ENCODE assay signal across 11 cellular contexts in the genomic region with DNA sequence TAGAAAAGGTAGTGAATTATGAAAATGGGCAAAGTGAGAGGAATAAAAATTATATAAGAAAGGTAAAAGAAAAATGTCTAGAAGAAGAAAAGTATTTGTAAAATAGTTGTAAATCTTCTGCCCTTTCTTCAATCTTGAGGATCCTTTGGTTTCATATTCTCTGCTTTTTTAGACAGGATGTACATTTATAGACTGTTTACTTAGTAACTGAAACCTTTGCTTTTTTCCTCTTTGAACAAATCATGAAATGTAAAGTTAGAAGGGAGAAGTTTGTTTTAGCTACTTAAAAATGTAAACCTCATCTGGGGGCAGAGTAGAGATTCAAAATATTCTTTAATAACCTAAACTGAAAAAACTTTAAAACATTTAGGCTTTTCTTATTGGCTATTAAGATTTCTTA.
DNase-seq lines count a peak whose midpoint lies in the region; ATAC-seq and FAIRE-seq lines count a peak whose summit lies in the region.
"Had no signal": no experiment of that assay in that cellular context is flagged by ENCODE, and none has a peak within 500 bp of the region (broad histone marks: within the 10 kb centered on the region; RNA-seq: fewer than 3 reads in every experiment).

No MANE protein-coding gene starts in this region.

- H3K9me3 ChIP-seq in small intestine (ENCODE audit: control insufficient read depth, low read depth) = no peaks in the 10 kb centered on the region

- intact Hi-C loops in activated CD4-positive, alpha-beta T cell treated with anti-CD3 and anti-CD28 coated beads for 36 hours (cut with DNase I, micrococcal nuclease) = loop anchor here (10.0 kb wide), 2 partner anchors 408 to 588 kb away; a partner anchor contains a TSS

- peak overlapping the region; percentile 91 for H3K27ac Mint-ChIP-seq in activated CD4-positive, alpha-beta T cell treated with anti-CD3 and anti-CD28 coated beads for 36 hours
- peak overlapping the region; percentile 91 for H3K27ac Mint-ChIP-seq in activated naive CD8-positive, alpha-beta T cell

- CTCF ChIA-PET in activated CD4-positive, alpha-beta T cell treated with anti-CD3 and anti-CD28 coated beads for 36 hours (lab: Charles Lee) = interaction anchor here (0.6 to 1.5 kb wide), 3 partner anchors 13 to 162 kb away, joined by 3 read pairs; no protein-coding TSS in a partner anchor

- H3K4me1 ChIP-seq in small intestine (ENCODE audit: control insufficient read depth in 2 of 2, insufficient read depth in 1 of 2, low read depth in 1 of 2, low read length in 1 of 2) = no peaks in the 10 kb centered on the region

- no peaks in the 10 kb centered on the region for H3K36me3 Mint-ChIP-seq in activated CD4-positive, alpha-beta T cell treated with anti-CD3 and anti-CD28 coated beads for 36 hours (ENCODE audit: low read depth)
- H3K36me3 Mint-ChIP-seq in activated naive CD8-positive, alpha-beta T cell = no peaks in the 10 kb centered on the region

- H3K9me3 Mint-ChIP-seq in activated CD4-positive, alpha-beta T cell treated with anti-CD3 and anti-CD28 coated beads for 36 hours (ENCODE audit: low read depth) = no peaks in the 10 kb centered on the region
- H3K9me3 Mint-ChIP-seq in activated naive CD8-positive, alpha-beta T cell (ENCODE audit: low read depth) = no peaks in the 10 kb centered on the region

- H3K4me1 Mint-ChIP-seq in activated CD4-positive, alpha-beta T cell treated with anti-CD3 and anti-CD28 coated beads for 36 hours = peaks cover 66% of the 10 kb centered on the region
- H3K4me1 Mint-ChIP-seq in activated naive CD8-positive, alpha-beta T cell (ENCODE audit: low read depth) = peaks cover 76% of the 10 kb centered on the region

- no peaks in the 10 kb centered on the region for H3K36me3 ChIP-seq in small intestine (ENCODE audit: control insufficient read depth in 2 of 2, insufficient read depth in 2 of 2, low read length in 2 of 2)

- FAIRE-seq in small intestine (lab: Jason Lieb, UNC) = peak; percentile 23

- H3K4me3 Mint-ChIP-seq in activated CD4-positive, alpha-beta T cell treated with anti-CD3 and anti-CD28 coated beads for 36 hours = peak overlapping the region; percentile 60
- H3K4me3 Mint-ChIP-seq in activated naive CD8-positive, alpha-beta T cell = peak overlapping the region; percentile 56

- POLR2A ChIA-PET in activated CD4-positive, alpha-beta T cell treated with anti-CD3 and anti-CD28 coated beads for 36 hours (lab: Charles Lee) = no interaction called here

- H3K4me3 ChIP-seq in small intestine (ENCODE audit: low read depth in 1 of 2, low read length in 2 of 2) = no peak overlapping the region
- H3K4me3 ChIP-seq: coronary artery, lung had no signal

- no peaks in the 10 kb centered on the region for H3K27me3 Mint-ChIP-seq in activated CD4-positive, alpha-beta T cell treated with anti-CD3 and anti-CD28 coated beads for 36 hours
- H3K27me3 Mint-ChIP-seq in activated naive CD8-positive, alpha-beta T cell = no peaks in the 10 kb centered on the region

- H3K27me3 ChIP-seq in small intestine (ENCODE audit: control insufficient read depth in 2 of 2, insufficient read depth in 2 of 2, low read length in 2 of 2) = no peaks in the 10 kb centered on the region

- no peak for DNase-seq in activated CD4-positive, alpha-beta T cell treated with anti-CD3 and anti-CD28 coated beads for 36 hours
- DNase-seq in activated CD4-positive, alpha-beta T cell treated with anti-CD3 and anti-CD28 coated beads, Interleukin-2, amount 50 U/mL, for 1 hour = no peak
- DNase-seq in small intestine (peak; percentile 22), SW 1271 (lab: John Stamatoyannopoulos, UW) (no peak), HPDE6-E6E7 (ENCODE audit: extremely low spot score) (no peak), KG1 (lab: John Stamatoyannopoulos, UW) (no peak)
- DNase-seq: ACHN had no signal

- no peak for ATAC-seq in activated CD4-positive, alpha-beta T cell treated with anti-CD3 and anti-CD28 coated beads for 36 hours
- ATAC-seq in HG03159 (IDR thresholded peaks at IDR 0.05; ENCODE audit: unreplicated experiment) = peak; percentile 24

- H3K27ac ChIP-seq in small intestine (ENCODE audit: low read depth in 1 of 2, low read length in 1 of 2) = no peak overlapping the region
- H3K27ac ChIP-seq: coronary artery had no signal
